Comparison of ENCODE assay signal across 24 cellular contexts in the genomic region with DNA sequence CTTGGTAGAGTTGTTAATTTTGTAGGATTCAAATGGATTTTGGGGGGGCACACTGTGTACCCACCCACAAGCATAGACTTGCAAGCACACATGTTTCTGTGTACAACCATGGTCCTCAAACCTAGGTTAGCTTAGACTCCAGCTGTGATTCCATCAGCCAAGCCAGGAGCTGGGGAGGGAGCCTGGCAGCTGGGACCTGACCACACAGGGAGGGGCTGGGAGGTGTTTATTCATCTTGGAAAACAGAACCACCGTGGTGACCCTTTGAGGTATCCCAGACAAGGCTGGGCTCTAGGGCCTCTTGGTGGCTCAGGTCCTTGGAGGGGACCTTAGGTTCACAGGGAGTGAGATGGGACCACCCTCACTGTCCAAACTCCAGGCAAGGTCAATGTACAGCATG.
DNase-seq lines count a peak whose midpoint lies in the region; ATAC-seq and TF ChIP-seq lines count a peak whose summit lies in the region.
"Had no signal": no experiment of that assay in that cellular context is flagged by ENCODE, and none has a peak within 500 bp of the region (broad histone marks: within the 10 kb centered on the region; RNA-seq: fewer than 3 reads in every experiment).

No MANE protein-coding gene starts in this region.

- no peak overlapping the region for H3K9ac ChIP-seq in mesenchymal stem cell (ENCODE audit: low read length)
- H3K9ac ChIP-seq: BLaER1 had no signal

- H2BK5ac ChIP-seq in mesenchymal stem cell (ENCODE audit: low read depth, low read length, poor library complexity, severe bottlenecking) = no peak overlapping the region

- peak overlapping the region in 2 of 3 experiments; percentile 41 to 66 for H3K27ac Mint-ChIP-seq in nephron
- no peak overlapping the region for H3K27ac Mint-ChIP-seq in stimulated activated memory B cell treated with anti-CD40 and anti-IgM and Interleukin-4, amounts not matched to agents 10 μg/mL and 1 μg/mL and 100 μg/mL, for 72 hours
- H3K27ac Mint-ChIP-seq: CD14-positive monocyte; CD4-positive, alpha-beta memory T cell; CD4-positive, CD25-positive, alpha-beta regulatory T cell; CD8-positive, alpha-beta memory T cell had no signal

- no peak overlapping the region for H3K23ac ChIP-seq in mesenchymal stem cell (ENCODE audit: low read length in 2 of 2)

- no peak overlapping the region for H3K4me3 ChIP-seq in mesenchymal stem cell (ENCODE audit: insufficient read depth in 1 of 2, low read depth in 1 of 2, low read length in 2 of 2)
- H3K4me3 ChIP-seq: BLaER1, GM12878 had no signal

- no peak for TF ChIP-seq CTCF in nephron (IDR thresholded peaks at IDR 0.05; ENCODE audit: unreplicated experiment in 3 of 3)

- no peak overlapping the region for H4K91ac ChIP-seq in mesenchymal stem cell (ENCODE audit: low read length)

- H3K27ac ChIP-seq in mesenchymal stem cell (ENCODE audit: low read length, poor library complexity, severe bottlenecking) = no peak overlapping the region
- H3K27ac ChIP-seq: BLaER1 had no signal

- no peak overlapping the region for H3K14ac ChIP-seq in mesenchymal stem cell (ENCODE audit: low read length in 2 of 2)

- no peaks in the 10 kb centered on the region for H3K79me1 ChIP-seq in mesenchymal stem cell (replicated peaks; ENCODE audit: low read length, poor library complexity, severe bottlenecking)

- no peak overlapping the region for H3K4me3 Mint-ChIP-seq in nephron
- no peak overlapping the region for H3K4me3 Mint-ChIP-seq in stimulated activated memory B cell treated with anti-CD40 and anti-IgM and Interleukin-4, amounts not matched to agents 10 μg/mL and 1 μg/mL and 100 μg/mL, for 72 hours
- H3K4me3 Mint-ChIP-seq: CD14-positive monocyte; CD4-positive, alpha-beta memory T cell; CD4-positive, CD25-positive, alpha-beta regulatory T cell; CD8-positive, alpha-beta memory T cell had no signal

- no peak overlapping the region for H2BK12ac ChIP-seq in mesenchymal stem cell (ENCODE audit: low read length in 2 of 2)

- H3K4me1 Mint-ChIP-seq in nephron = peaks cover 9% of the 10 kb centered on the region
- no peaks in the 10 kb centered on the region for H3K4me1 Mint-ChIP-seq in stimulated activated memory B cell treated with anti-CD40 and anti-IgM and Interleukin-4, amounts not matched to agents 10 μg/mL and 1 μg/mL and 100 μg/mL, for 72 hours
- H3K4me1 Mint-ChIP-seq: CD14-positive monocyte; CD4-positive, alpha-beta memory T cell; CD4-positive, CD25-positive, alpha-beta regulatory T cell; CD8-positive, alpha-beta memory T cell had no signal

- DNase-seq in NCI-H82 (lab: John Stamatoyannopoulos, UW) (peak; percentile 59), NCI-H82 treated with DMSO at 0.1 percent for 48 hours (lab: John Stamatoyannopoulos, UW; ENCODE audit: unreplicated experiment) (no peak), mesenchymal stem cell (no peak)
- DNase-seq: 8988T; ACHN; BE2C; C1 segment of cervical spinal cord; CD4-positive, alpha-beta memory T cell; CD4-positive, CD25-positive, alpha-beta regulatory T cell; CD8-positive, alpha-beta memory T cell; COR-L47; DMS 273 treated with DMSO at 0.1 percent for 48 hours; DMS153; DMS53; DMS79; DND-41; EL; GDM1 had no signal

- no peaks in the 10 kb centered on the region for H3K4me1 ChIP-seq in mesenchymal stem cell (ENCODE audit: control insufficient read depth, insufficient read depth, low read depth, low read length)
- H3K4me1 ChIP-seq: BLaER1 had no signal

- peaks cover 4% of the 10 kb centered on the region for H3K9me3 ChIP-seq in mesenchymal stem cell (ENCODE audit: control insufficient read depth, low read length)
- H3K9me3 ChIP-seq: BE2C, BLaER1 had no signal

- H2AFZ ChIP-seq in mesenchymal stem cell (ENCODE audit: low read depth, low read length) = no peak overlapping the region

- H3K9me3 Mint-ChIP-seq in nephron = peaks cover 2% of the 10 kb centered on the region
- peaks cover under 1% of the 10 kb centered on the region for H3K9me3 Mint-ChIP-seq in stimulated activated memory B cell treated with anti-CD40 and anti-IgM and Interleukin-4, amounts not matched to agents 10 μg/mL and 1 μg/mL and 100 μg/mL, for 72 hours

- peak; percentile 27 for ATAC-seq in stimulated activated memory B cell treated with anti-CD40 and anti-IgM and Interleukin-4, amounts not matched to agents 10 μg/mL and 1 μg/mL and 100 μg/mL, for 72 hours
- ATAC-seq in GM18520 (IDR thresholded peaks at IDR 0.05; ENCODE audit: unreplicated experiment) = no peak
- ATAC-seq: GM12878 had no signal

- WGBS in mesenchymal stem cell = 50% methylated on average over 1 of the region's 1 CpG

- no peaks in the 10 kb centered on the region for H3K27me3 Mint-ChIP-seq in nephron (ENCODE audit: low read depth)
- no peaks in the 10 kb centered on the region for H3K27me3 Mint-ChIP-seq in stimulated activated memory B cell treated with anti-CD40 and anti-IgM and Interleukin-4, amounts not matched to agents 10 μg/mL and 1 μg/mL and 100 μg/mL, for 72 hours
- H3K27me3 Mint-ChIP-seq: CD4-positive, alpha-beta memory T cell; CD4-positive, CD25-positive, alpha-beta regulatory T cell had no signal

- H4K8ac ChIP-seq in mesenchymal stem cell (ENCODE audit: low read length) = no peak overlapping the region

- no peaks in the 10 kb centered on the region for H3K36me3 Mint-ChIP-seq in nephron (ENCODE audit: low read depth)
- H3K36me3 Mint-ChIP-seq in stimulated activated memory B cell treated with anti-CD40 and anti-IgM and Interleukin-4, amounts not matched to agents 10 μg/mL and 1 μg/mL and 100 μg/mL, for 72 hours = no peaks in the 10 kb centered on the region
- H3K36me3 Mint-ChIP-seq: CD14-positive monocyte; CD4-positive, alpha-beta memory T cell; CD4-positive, CD25-positive, alpha-beta regulatory T cell; CD8-positive, alpha-beta memory T cell had no signal

- no peaks in the 10 kb centered on the region for H3K36me3 ChIP-seq in mesenchymal stem cell (ENCODE audit: control insufficient read depth in 1 of 2, insufficient read depth in 2 of 2, low read depth in 1 of 2, low read length in 2 of 2)
- H3K36me3 ChIP-seq: BE2C, BLaER1 had no signal

- H3K4ac ChIP-seq in mesenchymal stem cell (ENCODE audit: low read depth in 1 of 2, low read length in 2 of 2) = no peak overlapping the region

- no peak overlapping the region for H2BK120ac ChIP-seq in mesenchymal stem cell (ENCODE audit: low read depth, low read length)

- no peak overlapping the region for H2BK15ac ChIP-seq in mesenchymal stem cell (ENCODE audit: low read depth, poor library complexity, severe bottlenecking)

- no peak overlapping the region for H3K18ac ChIP-seq in mesenchymal stem cell (ENCODE audit: low read depth in 1 of 2, low read length in 2 of 2)

- H3K4me2 ChIP-seq in mesenchymal stem cell (ENCODE audit: low read length, poor library complexity, severe bottlenecking) = no peak overlapping the region
- H3K4me2 ChIP-seq: BLaER1 had no signal

- H2AK5ac ChIP-seq in mesenchymal stem cell (ENCODE audit: low read length, severe bottlenecking) = no peak overlapping the region

- no peaks in the 10 kb centered on the region for H3K27me3 ChIP-seq in mesenchymal stem cell (ENCODE audit: control insufficient read depth in 1 of 2, insufficient read depth in 1 of 2, low read length in 2 of 2)
- H3K27me3 ChIP-seq: BE2C, BLaER1 had no signal
